Comparison of ENCODE assay signal across 1 cellular context in the genomic region with DNA sequence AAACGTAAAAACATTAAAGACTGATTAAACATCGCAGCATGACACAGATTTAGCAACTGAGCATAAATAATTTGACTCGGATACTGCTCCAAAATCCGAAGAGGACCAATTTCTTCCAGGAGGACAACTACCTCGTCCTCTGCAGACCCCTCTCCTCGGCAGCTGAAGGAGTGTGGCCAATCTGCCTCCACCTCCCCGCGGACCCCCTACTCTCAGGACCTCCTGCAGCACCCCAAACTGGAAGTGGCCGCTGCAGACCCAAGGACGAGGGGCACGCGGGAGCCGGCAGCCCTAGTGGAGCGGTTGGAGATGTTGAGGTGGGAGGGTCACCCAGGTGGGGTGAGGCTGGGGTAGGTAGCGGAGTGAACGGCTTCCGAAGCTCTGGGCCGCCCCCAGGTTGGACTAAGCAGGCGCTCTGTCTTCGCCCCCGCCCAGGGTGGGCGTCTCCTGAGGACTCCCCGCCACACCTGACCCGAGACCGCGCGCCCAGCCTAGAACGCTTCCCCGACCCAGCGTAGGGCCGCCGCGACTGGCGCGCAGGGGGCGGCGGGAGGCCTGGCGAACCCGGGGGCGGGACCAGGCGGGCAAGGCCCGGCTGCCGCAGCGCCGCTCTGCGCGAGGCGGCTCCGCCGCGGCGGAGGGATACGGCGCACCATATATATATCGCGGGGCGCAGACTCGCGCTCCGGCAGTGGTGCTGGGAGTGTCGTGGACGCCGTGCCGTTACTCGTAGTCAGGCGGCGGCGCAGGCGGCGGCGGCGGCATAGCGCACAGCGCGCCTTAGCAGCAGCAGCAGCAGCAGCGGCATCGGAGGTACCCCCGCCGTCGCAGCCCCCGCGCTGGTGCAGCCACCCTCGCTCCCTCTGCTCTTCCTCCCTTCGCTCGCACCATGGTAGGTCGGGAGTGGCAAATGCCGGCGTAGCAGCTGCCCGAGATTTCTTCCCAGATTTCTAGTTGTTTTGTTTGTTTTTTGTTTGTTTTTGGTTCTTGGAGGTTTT.
TF ChIP-seq lines count a peak whose summit lies in the region.

A gene (plus strand): TSS at position 688 of the 998 bp plus-strand sequence. CDS start 202 bp downstream, at position 890.

TF ChIP-seq in HCT116, 20 proteins besides CTCF, POLR2A, EP300 and RAD21 (continued from another document):
- TF ChIP-seq CEBPB (IDR thresholded peaks at IDR 0.05; ENCODE audit: low read depth) (no peak; the same call in 1 of the 2 replicates), SP1 (IDR thresholded peaks at IDR 0.05; ENCODE audit: low read depth) (peak; percentile 91), SIN3A (IDR thresholded peaks at IDR 0.05; ENCODE audit: low read depth) (peak; percentile 99), YY1 (IDR thresholded peaks at IDR 0.05; ENCODE audit: extremely low read depth, insufficient replicate concordance, low read depth, low read length) (peak; percentile 86), ZNF274 (IDR thresholded peaks at IDR 0.05; ENCODE audit: low read depth, low read length) (no peak), POLR2AphosphoS5 (IDR thresholded peaks at IDR 0.05; ENCODE audit: low read depth, low read length) (peak; percentile 100), CBX3 (IDR thresholded peaks at IDR 0.05; ENCODE audit: low read depth) (peak; percentile 92), FOSL1 (IDR thresholded peaks at IDR 0.05; ENCODE audit: low read depth) (no peak; the same call in 1 of the 2 replicates), ELF1 (IDR thresholded peaks at IDR 0.05; ENCODE audit: borderline replicate concordance, low read depth) (no peak; the same call in 1 of the 2 replicates)
- TF ChIP-seq, protein P1, sequence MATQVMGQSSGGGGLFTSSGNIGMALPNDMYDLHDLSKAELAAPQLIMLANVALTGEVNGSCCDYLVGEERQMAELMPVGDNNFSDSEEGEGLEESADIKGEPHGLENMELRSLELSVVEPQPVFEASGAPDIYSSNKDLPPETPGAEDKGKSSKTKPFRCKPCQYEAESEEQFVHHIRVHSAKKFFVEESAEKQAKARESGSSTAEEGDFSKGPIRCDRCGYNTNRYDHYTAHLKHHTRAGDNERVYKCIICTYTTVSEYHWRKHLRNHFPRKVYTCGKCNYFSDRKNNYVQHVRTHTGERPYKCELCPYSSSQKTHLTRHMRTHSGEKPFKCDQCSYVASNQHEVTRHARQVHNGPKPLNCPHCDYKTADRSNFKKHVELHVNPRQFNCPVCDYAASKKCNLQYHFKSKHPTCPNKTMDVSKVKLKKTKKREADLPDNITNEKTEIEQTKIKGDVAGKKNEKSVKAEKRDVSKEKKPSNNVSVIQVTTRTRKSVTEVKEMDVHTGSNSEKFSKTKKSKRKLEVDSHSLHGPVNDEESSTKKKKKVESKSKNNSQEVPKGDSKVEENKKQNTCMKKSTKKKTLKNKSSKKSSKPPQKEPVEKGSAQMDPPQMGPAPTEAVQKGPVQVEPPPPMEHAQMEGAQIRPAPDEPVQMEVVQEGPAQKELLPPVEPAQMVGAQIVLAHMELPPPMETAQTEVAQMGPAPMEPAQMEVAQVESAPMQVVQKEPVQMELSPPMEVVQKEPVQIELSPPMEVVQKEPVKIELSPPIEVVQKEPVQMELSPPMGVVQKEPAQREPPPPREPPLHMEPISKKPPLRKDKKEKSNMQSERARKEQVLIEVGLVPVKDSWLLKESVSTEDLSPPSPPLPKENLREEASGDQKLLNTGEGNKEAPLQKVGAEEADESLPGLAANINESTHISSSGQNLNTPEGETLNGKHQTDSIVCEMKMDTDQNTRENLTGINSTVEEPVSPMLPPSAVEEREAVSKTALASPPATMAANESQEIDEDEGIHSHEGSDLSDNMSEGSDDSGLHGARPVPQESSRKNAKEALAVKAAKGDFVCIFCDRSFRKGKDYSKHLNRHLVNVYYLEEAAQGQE (IDR thresholded peaks at IDR 0.05; ENCODE audit: low read depth) = no peak
